In the genomic region with DNA sequence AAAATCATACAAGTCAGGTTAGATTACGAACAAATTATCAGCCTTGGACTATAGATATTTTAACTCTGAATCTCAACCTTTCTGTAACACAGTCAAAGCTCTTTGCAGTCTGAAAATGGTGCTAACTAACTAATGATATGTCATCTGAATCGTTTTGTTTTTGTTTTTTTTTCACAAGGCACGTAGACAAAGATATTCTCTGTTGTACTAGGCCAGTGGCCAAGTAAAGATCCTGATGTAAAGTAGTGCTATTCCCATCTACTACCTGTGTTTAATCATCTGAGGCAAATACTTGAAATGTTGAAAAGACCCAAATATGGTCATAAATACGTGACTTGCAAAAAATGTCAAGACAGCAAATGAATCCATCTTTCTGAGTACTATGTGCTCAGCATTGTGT, we compare ENCODE assay signal across 24 cellular contexts.
DNase-seq lines count a peak whose midpoint lies in the region; ATAC-seq, FAIRE-seq and TF ChIP-seq lines count a peak whose summit lies in the region.
"Had no signal": no experiment of that assay in that cellular context is flagged by ENCODE, and none has a peak within 500 bp of the region (broad histone marks: within the 10 kb centered on the region; RNA-seq: fewer than 3 reads in every experiment).

No MANE protein-coding gene starts in this region.

- 74% methylated on average over 4 of the region's 4 CpGs for WGBS in K562 (ENCODE audit: insufficient coverage, low coverage, missing lambda C conversion rate)
- 84% methylated on average over 4 of the region's 4 CpGs for WGBS in upper lobe of left lung, 2 donors

- H3K36me3 ChIP-seq in K562 (ENCODE audit: control insufficient read depth, insufficient read depth, low read length) = no peaks in the 10 kb centered on the region; the same call in 2 of the 3 replicates
- peaks cover 0 to 20% (median 0%) of the 10 kb centered on the region in 4 donors for H3K36me3 ChIP-seq in upper lobe of left lung
- H3K36me3 ChIP-seq: BE2C had no signal

- H3K9me3 ChIP-seq in K562 (replicated peaks; ENCODE audit: control insufficient read depth, insufficient read depth, low read depth, low read length) (no peaks in the 10 kb centered on the region), upper lobe of left lung (no peaks in the 10 kb centered on the region)
- H3K9me3 ChIP-seq: BE2C had no signal

- H3K4me1 ChIP-seq in K562 (replicated peaks in 1 of 2; ENCODE audit: control insufficient read depth in 2 of 2, insufficient read depth in 2 of 2, low read length in 2 of 2) (no peaks in the 10 kb centered on the region), upper lobe of left lung (no peaks in the 10 kb centered on the region)
- H3K4me1 ChIP-seq: BE2C had no signal

- no peaks in the 10 kb centered on the region for H3K9me3 Mint-ChIP-seq in type B pancreatic cell

- H3K27me3 Mint-ChIP-seq in type B pancreatic cell = no peaks in the 10 kb centered on the region

- no peak overlapping the region for H3K4me3 Mint-ChIP-seq in type B pancreatic cell
- H3K4me3 Mint-ChIP-seq: CD14-positive monocyte had no signal

- no peak for FAIRE-seq in K562 (lab: Jason Lieb, UNC)
- FAIRE-seq: GM18507, HTR-8/SVneo had no signal

- H4K20me1 ChIP-seq in K562 (replicated peaks; ENCODE audit: control insufficient read depth, insufficient read depth, low read length) = no peaks in the 10 kb centered on the region

- H2AFZ ChIP-seq in K562 (ENCODE audit: low read depth, low read length) = no peak overlapping the region

- CTCF ChIA-PET in K562 (lab: Yijun Ruan, JAX; ENCODE audit: low intra/inter-chr PET ratio) = no interaction called here

- no peaks in the 10 kb centered on the region for H3K27me3 ChIP-seq in K562 (ENCODE audit: control insufficient read depth in 2 of 2, insufficient read depth in 2 of 2, low read length in 2 of 2)
- H3K27me3 ChIP-seq in upper lobe of left lung = no peaks in the 10 kb centered on the region
- H3K27me3 ChIP-seq: BE2C had no signal

- DNase-seq in DMS53 (lab: John Stamatoyannopoulos, UW) (peak; percentile 52), LNCaP clone FGC (ENCODE audit: low read depth) (peak; percentile 13), K562 (ENCODE audit: extremely low read depth in 1 of 4, low spot score in 3 of 4) (no peak), type B pancreatic cell (ENCODE audit: extremely low spot score, unreplicated experiment) (no peak), upper lobe of left lung (no peak)
- DNase-seq in stimulated activated CD4-positive, alpha-beta T cell treated with anti-CD3 and anti-CD28 coated beads, Interleukin-2, amount 100 ng/mL, for 48 hours = no peak
- DNase-seq: BE2C, Calu3, DMS153, H7, KG1, NCI-H1048, NCI-H1417, NCI-H1694 treated with DMSO at 0.1 percent for 48 hours, NCI-H2171 treated with DMSO at 0.1 percent for 48 hours, NCI-H345, NCI-H510A treated with DMSO at 0.1 percent for 48 hours, RPMI8226, SIG-M5 had no signal

- BruUV-seq in K562 (replicated peaks; lab: Mats Ljungman, UMichigan) = no TSS peak

- intact Hi-C loops in K562 (cut with micrococcal nuclease) = no loop called here

- TF ChIP-seq EP300 in K562 (IDR thresholded peaks at IDR 0.05; ENCODE audit: low read length) = no peak
- TF ChIP-seq EP300 in upper lobe of left lung (IDR thresholded peaks at IDR 0.05) = no peak

- in situ Hi-C loops in K562 (cut with MboI) = no loop called here

- H3K4me3 ChIP-seq in LNCaP clone FGC (ENCODE audit: low read depth, low read length) (no peak overlapping the region), K562 (no peak overlapping the region), upper lobe of left lung (no peak overlapping the region)
- H3K4me3 ChIP-seq: SK-N-MC had no signal

- H3K4me1 Mint-ChIP-seq in type B pancreatic cell (ENCODE audit: unreplicated experiment) = no peaks in the 10 kb centered on the region
- H3K4me1 Mint-ChIP-seq: CD14-positive monocyte had no signal

- TF ChIP-seq RAD21 in K562 (CRISPR knock-in tag; conservative IDR thresholded peaks at IDR 0.05 in 1 of 2, IDR thresholded peaks at IDR 0.05 in 1 of 2) = no peak

- H3K27ac ChIP-seq in K562 (ENCODE audit: extremely low read depth, low read depth, low read length) = no peak overlapping the region
- no peak overlapping the region for H3K27ac ChIP-seq in upper lobe of left lung
- H3K27ac ChIP-seq: SK-N-MC had no signal

- no peak overlapping the region for H3K4me2 ChIP-seq in K562 (ENCODE audit: insufficient read depth, low read length)

- H3K27ac Mint-ChIP-seq in type B pancreatic cell = peak overlapping the region; percentile 77
- H3K27ac Mint-ChIP-seq: CD14-positive monocyte had no signal

- no peak for TF ChIP-seq CTCF in LNCaP clone FGC (IDR thresholded peaks at IDR 0.05; ENCODE audit: control insufficient read depth, extremely low read depth, insufficient read depth)
- TF ChIP-seq CTCF in K562 (IDR thresholded peaks at IDR 0.05 in 2 of 3, conservative IDR thresholded peaks at IDR 0.05 in 1 of 3; ENCODE audit: insufficient read depth in 2 of 3, low read depth in 1 of 3, low read length in 3 of 3) = no peak
- no peak for TF ChIP-seq CTCF in type B pancreatic cell (conservative IDR thresholded peaks at IDR 0.05)
- no peak for TF ChIP-seq CTCF in upper lobe of left lung (IDR thresholded peaks at IDR 0.05)

- POLR2A ChIA-PET in K562 (lab: Yijun Ruan, JAX) = no interaction called here

- no peaks in the 10 kb centered on the region for H3K79me2 ChIP-seq in K562 (ENCODE audit: control insufficient read depth, insufficient read depth, low read length)

- TF ChIP-seq POLR2A in K562 (conservative IDR thresholded peaks at IDR 0.05) = no peak
- no peak for TF ChIP-seq POLR2A in upper lobe of left lung (IDR thresholded peaks at IDR 0.05)

- no peak overlapping the region for H3K9ac ChIP-seq in K562 (ENCODE audit: insufficient read depth in 1 of 2, low read depth in 2 of 2, low read length in 2 of 2)

- ATAC-seq in K562 (no peak), HG02840 (IDR thresholded peaks at IDR 0.05; ENCODE audit: low FRiP score, unreplicated experiment) (no peak), upper lobe of left lung (ENCODE audit: low FRiP score in 2 of 2) (no peak)

- no peaks in the 10 kb centered on the region for H3K9me1 ChIP-seq in K562 (ENCODE audit: control insufficient read depth, insufficient read depth, low read length)

- peaks cover 17% of the 10 kb centered on the region for H3K36me3 Mint-ChIP-seq in type B pancreatic cell

TF ChIP-seq in K562, 482 proteins besides CTCF, POLR2A, EP300 and RAD21:
- TF ChIP-seq ZNF263 (CRISPR knock-in tag; IDR thresholded peaks at IDR 0.05; ENCODE audit: borderline replicate concordance) (no peak), SRF (CRISPR knock-in tag; IDR thresholded peaks at IDR 0.05) (0 out of 4 replicates have a peak, but pooled peaks of 1 of the 2 experiments have one; percentile 9), ADNP (tag; IDR thresholded peaks at IDR 0.05) (no peak), HDAC1 (IDR thresholded peaks at IDR 0.05) (no peak), PHF20 (IDR thresholded peaks at IDR 0.05; ENCODE audit: partially characterized antibody) (no peak), ZNF316 (IDR thresholded peaks at IDR 0.05) (0 out of 2 replicates have a peak, but pooled peaks have one; percentile 23)

Comparison
In these comparisons a context has a peak if more than half of its experiments do, and no peak if none do; other contexts are left out.
1. DNase-seq: peak in DMS53 (single experiment) and LNCaP clone FGC (single experiment); none in K562 (0 of 4), type B pancreatic cell (single experiment), stimulated activated CD4-positive, alpha-beta T cell treated with anti-CD3 and anti-CD28 coated beads, Interleukin-2, amount 100 ng/mL, for 48 hours (0 of 2) and upper lobe of left lung (0 of 2).